ENCODE assay signal across 1 cellular context in genomic region chr9:98867434-98868168, GRCh38.
TF ChIP-seq lines count a peak whose summit lies in the region.

No MANE protein-coding gene starts in this region.

TF ChIP-seq in K562, 482 proteins besides CTCF, POLR2A, EP300 and RAD21 (continued from another document and continues in another):
- TF ChIP-seq, protein P1, sequence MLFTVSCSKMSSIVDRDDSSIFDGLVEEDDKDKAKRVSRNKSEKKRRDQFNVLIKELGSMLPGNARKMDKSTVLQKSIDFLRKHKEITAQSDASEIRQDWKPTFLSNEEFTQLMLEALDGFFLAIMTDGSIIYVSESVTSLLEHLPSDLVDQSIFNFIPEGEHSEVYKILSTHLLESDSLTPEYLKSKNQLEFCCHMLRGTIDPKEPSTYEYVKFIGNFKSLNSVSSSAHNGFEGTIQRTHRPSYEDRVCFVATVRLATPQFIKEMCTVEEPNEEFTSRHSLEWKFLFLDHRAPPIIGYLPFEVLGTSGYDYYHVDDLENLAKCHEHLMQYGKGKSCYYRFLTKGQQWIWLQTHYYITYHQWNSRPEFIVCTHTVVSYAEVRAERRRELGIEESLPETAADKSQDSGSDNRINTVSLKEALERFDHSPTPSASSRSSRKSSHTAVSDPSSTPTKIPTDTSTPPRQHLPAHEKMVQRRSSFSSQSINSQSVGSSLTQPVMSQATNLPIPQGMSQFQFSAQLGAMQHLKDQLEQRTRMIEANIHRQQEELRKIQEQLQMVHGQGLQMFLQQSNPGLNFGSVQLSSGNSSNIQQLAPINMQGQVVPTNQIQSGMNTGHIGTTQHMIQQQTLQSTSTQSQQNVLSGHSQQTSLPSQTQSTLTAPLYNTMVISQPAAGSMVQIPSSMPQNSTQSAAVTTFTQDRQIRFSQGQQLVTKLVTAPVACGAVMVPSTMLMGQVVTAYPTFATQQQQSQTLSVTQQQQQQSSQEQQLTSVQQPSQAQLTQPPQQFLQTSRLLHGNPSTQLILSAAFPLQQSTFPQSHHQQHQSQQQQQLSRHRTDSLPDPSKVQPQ (CRISPR knock-in tag; IDR thresholded peaks at IDR 0.05; ENCODE audit: borderline replicate concordance), result peak; percentile 64; the same call in 1 of the 2 replicates
- TF ChIP-seq SREBF2 (CRISPR knock-in tag; IDR thresholded peaks at IDR 0.05) (no peak), NCOA2 (IDR thresholded peaks at IDR 0.05; ENCODE audit: partially characterized antibody in 2 of 2) (no peak), KDM1A (IDR thresholded peaks at IDR 0.05) (peak in 1 of 2 experiments; percentile 78; a peak in 2 of 4 replicates), NR3C1 (CRISPR knock-in tag; IDR thresholded peaks at IDR 0.05) (no peak), ZNF408 (CRISPR knock-in tag; IDR thresholded peaks at IDR 0.05; ENCODE audit: low read depth) (no peak), ZNF398 (CRISPR knock-in tag; IDR thresholded peaks at IDR 0.05) (no peak), SMAD3 (CRISPR knock-in tag; conservative IDR thresholded peaks at IDR 0.05) (peak; percentile 94), SMC3 (conservative IDR thresholded peaks at IDR 0.05; ENCODE audit: insufficient read depth, low read depth, low read length) (no peak), ZNF431 (CRISPR knock-in tag; IDR thresholded peaks at IDR 0.05) (no peak), ZHX1 (conservative IDR thresholded peaks at IDR 0.05; ENCODE audit: low read length) (no peak), EGR1 (conservative IDR thresholded peaks at IDR 0.05) (no peak), ZFP30 (CRISPR knock-in tag; IDR thresholded peaks at IDR 0.05; ENCODE audit: borderline replicate concordance) (no peak), MAFF (IDR thresholded peaks at IDR 0.05; ENCODE audit: low read length) (no peak), ZNF263 (CRISPR knock-in tag; IDR thresholded peaks at IDR 0.05; ENCODE audit: borderline replicate concordance) (no peak), KLF13 (tag; IDR thresholded peaks at IDR 0.05; ENCODE audit: borderline replicate concordance, low read depth) (peak; percentile 81), KDM2B (CRISPR knock-in tag; IDR thresholded peaks at IDR 0.05) (no peak), RBM39 (optimal IDR thresholded peaks at IDR 0.05; ENCODE audit: low read depth, low read length) (no peak), ZBTB26 (CRISPR knock-in tag; IDR thresholded peaks at IDR 0.05) (peak; percentile 84), FOSL1 (tag; conservative IDR thresholded peaks at IDR 0.05) (0 out of 2 replicates have a peak, but pooled peaks have one; percentile 47), MAX (CRISPR knock-in tag; IDR thresholded peaks at IDR 0.05) (no peak), MBD2 (IDR thresholded peaks at IDR 0.05; ENCODE audit: borderline replicate concordance, low read depth) (no peak), FOXK2 (conservative IDR thresholded peaks at IDR 0.05 in 1 of 2, IDR thresholded peaks at IDR 0.05 in 1 of 2; ENCODE audit: low read depth in 2 of 2) (no peak), ZFP1 (CRISPR knock-in tag; IDR thresholded peaks at IDR 0.05) (0 out of 2 replicates have a peak, but pooled peaks have one; percentile 39), PCBP2 (IDR thresholded peaks at IDR 0.05; ENCODE audit: low read depth, low read length, poor library complexity, severe bottlenecking) (no peak), NONO (IDR thresholded peaks at IDR 0.05; ENCODE audit: low read depth in 2 of 2, low read length in 1 of 2) (no peak)
- TF ChIP-seq, protein P2, sequence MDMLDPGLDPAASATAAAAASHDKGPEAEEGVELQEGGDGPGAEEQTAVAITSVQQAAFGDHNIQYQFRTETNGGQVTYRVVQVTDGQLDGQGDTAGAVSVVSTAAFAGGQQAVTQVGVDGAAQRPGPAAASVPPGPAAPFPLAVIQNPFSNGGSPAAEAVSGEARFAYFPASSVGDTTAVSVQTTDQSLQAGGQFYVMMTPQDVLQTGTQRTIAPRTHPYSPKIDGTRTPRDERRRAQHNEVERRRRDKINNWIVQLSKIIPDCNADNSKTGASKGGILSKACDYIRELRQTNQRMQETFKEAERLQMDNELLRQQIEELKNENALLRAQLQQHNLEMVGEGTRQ (CRISPR knock-in tag; IDR thresholded peaks at IDR 0.05), result no peak
- TF ChIP-seq, protein P3, sequence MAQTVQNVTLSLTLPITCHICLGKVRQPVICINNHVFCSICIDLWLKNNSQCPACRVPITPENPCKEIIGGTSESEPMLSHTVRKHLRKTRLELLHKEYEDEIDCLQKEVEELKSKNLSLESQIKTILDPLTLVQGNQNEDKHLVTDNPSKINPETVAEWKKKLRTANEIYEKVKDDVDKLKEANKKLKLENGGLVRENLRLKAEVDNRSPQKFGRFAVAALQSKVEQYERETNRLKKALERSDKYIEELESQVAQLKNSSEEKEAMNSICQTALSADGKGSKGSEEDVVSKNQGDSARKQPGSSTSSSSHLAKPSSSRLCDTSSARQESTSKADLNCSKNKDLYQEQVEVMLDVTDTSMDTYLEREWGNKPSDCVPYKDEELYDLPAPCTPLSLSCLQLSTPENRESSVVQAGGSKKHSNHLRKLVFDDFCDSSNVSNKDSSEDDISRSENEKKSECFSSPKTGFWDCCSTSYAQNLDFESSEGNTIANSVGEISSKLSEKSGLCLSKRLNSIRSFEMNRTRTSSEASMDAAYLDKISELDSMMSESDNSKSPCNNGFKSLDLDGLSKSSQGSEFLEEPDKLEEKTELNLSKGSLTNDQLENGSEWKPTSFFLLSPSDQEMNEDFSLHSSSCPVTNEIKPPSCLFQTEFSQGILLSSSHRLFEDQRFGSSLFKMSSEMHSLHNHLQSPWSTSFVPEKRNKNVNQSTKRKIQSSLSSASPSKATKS (CRISPR knock-in tag; IDR thresholded peaks at IDR 0.05), result peak; percentile 10; the same call in 1 of the 2 replicates
- TF ChIP-seq, protein P4, sequence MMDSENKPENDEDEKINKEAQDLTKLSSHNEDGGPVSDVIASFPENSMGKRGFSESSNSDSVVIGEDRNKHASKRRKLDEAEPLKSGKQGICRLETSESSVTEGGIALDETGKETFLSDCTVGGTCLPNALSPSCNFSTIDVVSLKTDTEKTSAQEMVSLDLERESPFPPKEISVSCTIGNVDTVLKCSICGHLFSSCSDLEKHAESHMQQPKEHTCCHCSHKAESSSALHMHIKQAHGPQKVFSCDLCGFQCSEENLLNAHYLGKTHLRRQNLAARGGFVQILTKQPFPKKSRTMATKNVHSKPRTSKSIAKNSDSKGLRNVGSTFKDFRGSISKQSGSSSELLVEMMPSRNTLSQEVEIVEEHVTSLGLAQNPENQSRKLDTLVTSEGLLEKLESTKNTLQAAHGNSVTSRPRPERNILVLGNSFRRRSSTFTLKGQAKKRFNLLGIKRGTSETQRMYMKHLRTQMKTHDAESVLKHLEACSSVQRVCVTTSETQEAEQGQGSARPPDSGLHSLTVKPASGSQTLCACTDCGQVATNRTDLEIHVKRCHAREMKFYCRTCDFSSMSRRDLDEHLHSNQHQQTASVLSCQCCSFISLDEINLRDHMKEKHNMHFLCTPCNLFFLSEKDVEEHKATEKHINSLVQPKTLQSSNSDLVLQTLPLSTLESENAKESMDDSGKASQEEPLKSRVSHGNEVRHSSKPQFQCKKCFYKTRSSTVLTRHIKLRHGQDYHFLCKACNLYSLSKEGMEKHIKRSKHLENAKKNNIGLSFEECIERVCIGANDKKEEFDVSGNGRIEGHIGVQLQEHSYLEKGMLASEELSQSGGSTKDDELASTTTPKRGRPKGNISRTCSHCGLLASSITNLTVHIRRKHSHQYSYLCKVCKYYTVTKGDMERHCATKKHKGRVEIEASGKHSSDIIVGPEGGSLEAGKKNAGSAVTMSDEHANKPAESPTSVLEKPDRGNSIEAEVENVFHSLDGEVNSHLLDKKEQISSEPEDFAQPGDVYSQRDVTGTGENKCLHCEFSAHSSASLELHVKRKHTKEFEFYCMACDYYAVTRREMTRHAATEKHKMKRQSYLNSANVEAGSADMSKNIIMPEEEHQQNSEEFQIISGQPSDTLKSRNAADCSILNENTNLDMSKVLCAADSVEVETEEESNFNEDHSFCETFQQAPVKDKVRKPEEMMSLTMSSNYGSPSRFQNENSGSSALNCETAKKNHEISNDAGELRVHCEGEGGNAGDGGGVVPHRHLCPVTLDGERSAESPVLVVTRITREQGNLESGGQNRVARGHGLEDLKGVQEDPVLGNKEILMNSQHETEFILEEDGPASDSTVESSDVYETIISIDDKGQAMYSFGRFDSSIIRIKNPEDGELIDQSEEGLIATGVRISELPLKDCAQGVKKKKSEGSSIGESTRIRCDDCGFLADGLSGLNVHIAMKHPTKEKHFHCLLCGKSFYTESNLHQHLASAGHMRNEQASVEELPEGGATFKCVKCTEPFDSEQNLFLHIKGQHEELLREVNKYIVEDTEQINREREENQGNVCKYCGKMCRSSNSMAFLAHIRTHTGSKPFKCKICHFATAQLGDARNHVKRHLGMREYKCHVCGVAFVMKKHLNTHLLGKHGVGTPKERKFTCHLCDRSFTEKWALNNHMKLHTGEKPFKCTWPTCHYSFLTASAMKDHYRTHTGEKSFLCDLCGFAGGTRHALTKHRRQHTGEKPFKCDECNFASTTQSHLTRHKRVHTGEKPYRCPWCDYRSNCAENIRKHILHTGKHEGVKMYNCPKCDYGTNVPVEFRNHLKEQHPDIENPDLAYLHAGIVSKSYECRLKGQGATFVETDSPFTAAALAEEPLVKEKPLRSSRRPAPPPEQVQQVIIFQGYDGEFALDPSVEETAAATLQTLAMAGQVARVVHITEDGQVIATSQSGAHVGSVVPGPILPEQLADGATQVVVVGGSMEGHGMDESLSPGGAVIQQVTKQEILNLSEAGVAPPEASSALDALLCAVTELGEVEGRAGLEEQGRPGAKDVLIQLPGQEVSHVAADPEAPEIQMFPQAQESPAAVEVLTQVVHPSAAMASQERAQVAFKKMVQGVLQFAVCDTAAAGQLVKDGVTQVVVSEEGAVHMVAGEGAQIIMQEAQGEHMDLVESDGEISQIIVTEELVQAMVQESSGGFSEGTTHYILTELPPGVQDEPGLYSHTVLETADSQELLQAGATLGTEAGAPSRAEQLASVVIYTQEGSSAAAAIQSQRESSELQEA (IDR thresholded peaks at IDR 0.05; ENCODE audit: low read depth), result no peak
- TF ChIP-seq, protein P5, sequence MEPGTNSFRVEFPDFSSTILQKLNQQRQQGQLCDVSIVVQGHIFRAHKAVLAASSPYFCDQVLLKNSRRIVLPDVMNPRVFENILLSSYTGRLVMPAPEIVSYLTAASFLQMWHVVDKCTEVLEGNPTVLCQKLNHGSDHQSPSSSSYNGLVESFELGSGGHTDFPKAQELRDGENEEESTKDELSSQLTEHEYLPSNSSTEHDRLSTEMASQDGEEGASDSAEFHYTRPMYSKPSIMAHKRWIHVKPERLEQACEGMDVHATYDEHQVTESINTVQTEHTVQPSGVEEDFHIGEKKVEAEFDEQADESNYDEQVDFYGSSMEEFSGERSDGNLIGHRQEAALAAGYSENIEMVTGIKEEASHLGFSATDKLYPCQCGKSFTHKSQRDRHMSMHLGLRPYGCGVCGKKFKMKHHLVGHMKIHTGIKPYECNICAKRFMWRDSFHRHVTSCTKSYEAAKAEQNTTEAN (CRISPR knock-in tag; IDR thresholded peaks at IDR 0.05), result no peak
- TF ChIP-seq, protein P6, sequence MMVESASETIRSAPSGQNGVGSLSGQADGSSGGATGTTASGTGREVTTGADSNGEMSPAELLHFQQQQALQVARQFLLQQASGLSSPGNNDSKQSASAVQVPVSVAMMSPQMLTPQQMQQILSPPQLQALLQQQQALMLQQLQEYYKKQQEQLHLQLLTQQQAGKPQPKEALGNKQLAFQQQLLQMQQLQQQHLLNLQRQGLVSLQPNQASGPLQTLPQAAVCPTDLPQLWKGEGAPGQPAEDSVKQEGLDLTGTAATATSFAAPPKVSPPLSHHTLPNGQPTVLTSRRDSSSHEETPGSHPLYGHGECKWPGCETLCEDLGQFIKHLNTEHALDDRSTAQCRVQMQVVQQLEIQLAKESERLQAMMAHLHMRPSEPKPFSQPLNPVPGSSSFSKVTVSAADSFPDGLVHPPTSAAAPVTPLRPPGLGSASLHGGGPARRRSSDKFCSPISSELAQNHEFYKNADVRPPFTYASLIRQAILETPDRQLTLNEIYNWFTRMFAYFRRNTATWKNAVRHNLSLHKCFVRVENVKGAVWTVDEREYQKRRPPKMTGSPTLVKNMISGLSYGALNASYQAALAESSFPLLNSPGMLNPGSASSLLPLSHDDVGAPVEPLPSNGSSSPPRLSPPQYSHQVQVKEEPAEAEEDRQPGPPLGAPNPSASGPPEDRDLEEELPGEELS (CRISPR knock-in tag; IDR thresholded peaks at IDR 0.05; ENCODE audit: borderline replicate concordance), result no peak
